ENCODE assay signal across 8 cellular contexts in the genomic region with DNA sequence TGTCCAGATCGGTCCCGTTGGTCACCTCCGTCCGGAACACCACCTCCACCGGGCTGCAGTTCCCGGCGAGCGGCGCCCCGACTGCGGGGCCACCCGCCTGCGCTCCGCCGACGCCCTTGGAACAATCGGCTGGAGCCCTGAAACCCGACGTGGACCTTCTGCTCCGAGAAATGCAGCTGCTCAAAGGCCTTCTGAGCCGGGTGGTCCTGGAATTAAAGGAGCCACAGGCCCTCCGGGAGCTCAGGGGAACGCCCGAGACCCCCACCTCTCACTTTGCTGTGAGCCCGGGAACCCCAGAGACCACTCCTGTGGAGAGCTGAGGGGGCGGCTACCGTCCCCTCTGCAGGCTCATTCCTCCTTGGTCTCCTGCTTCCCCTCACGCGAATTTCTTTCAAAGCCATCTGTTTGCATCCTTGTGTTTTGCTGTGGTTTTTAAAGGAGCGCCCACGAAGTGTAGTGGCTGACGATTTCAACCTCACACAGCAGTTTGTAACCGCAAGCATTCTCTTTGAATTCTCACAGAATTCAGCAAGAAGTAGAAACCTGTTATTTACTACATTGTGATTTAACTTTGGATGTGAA. TPM values are rescaled to one million over a fixed set of nuclear protein-coding genes. Genes with fewer than 3 reads are reported as not detected.
DNase-seq lines count a peak whose midpoint lies in the region; ATAC-seq and TF ChIP-seq lines count a peak whose summit lies in the region.

No MANE protein-coding gene starts in this region.

- peak overlapping the region; percentile 78 to 97 for H3K4me3 Mint-ChIP-seq in CD14-positive monocyte

- H4K20me1 ChIP-seq in Loucy (ENCODE audit: insufficient read depth, low read length, poor library complexity, severe bottlenecking), result no peaks in the 10 kb centered on the region

- H3K4me2 ChIP-seq in Loucy (ENCODE audit: low read depth, low read length, poor library complexity, severe bottlenecking), result peak overlapping the region; percentile 87

- peak overlapping the region; percentile 68 for H2AFZ ChIP-seq in Loucy (ENCODE audit: low read length)

- H3K27me3 ChIP-seq in Loucy (ENCODE audit: insufficient read depth, low read length, poor library complexity, severe bottlenecking), result no peaks in the 10 kb centered on the region
- peaks cover 3% of the 10 kb centered on the region for H3K27me3 ChIP-seq in rectal smooth muscle tissue (ENCODE audit: control insufficient read depth, insufficient read depth, low read length)

- no peaks in the 10 kb centered on the region for H3K79me2 ChIP-seq in Loucy (ENCODE audit: insufficient read depth, low read length)

- peaks cover 94 to 100% (median 95%) of the 10 kb centered on the region in 3 donors for H3K27me3 Mint-ChIP-seq in CD14-positive monocyte (ENCODE audit: low read depth in 3 of 3)

- H3K9me3 ChIP-seq in Loucy (ENCODE audit: insufficient read depth, low read depth, low read length), result no peaks in the 10 kb centered on the region

- H3F3A ChIP-seq in Loucy (ENCODE audit: low read depth), result 0 out of 2 replicates have a peak, but pooled peaks cover 4% of the 10 kb centered on the region

- H3K36me3 ChIP-seq in Loucy (ENCODE audit: insufficient read depth, low read length) (no peaks in the 10 kb centered on the region), rectal smooth muscle tissue (ENCODE audit: control insufficient read depth, insufficient read depth, low read length) (no peaks in the 10 kb centered on the region)

- TF ChIP-seq CTCF in CD14-positive monocyte (IDR thresholded peaks at IDR 0.05) (no peak), Loucy (conservative IDR thresholded peaks at IDR 0.05; ENCODE audit: low read length) (no peak)

- peak overlapping the region in 3 of 7 donors; percentile 14 to 50 (median 25) for H3K27ac Mint-ChIP-seq in CD14-positive monocyte

- H3K4me3 ChIP-seq in Loucy (ENCODE audit: low read length, poor library complexity, severe bottlenecking) (peak overlapping the region; percentile 83), rectal smooth muscle tissue (ENCODE audit: low read length) (peak overlapping the region; percentile 73)

- peaks cover 42% of the 10 kb centered on the region for H3K4me1 Mint-ChIP-seq in CD14-positive monocyte

- H3K9me2 ChIP-seq in Loucy (replicated peaks; ENCODE audit: low read depth, low read length), result no peaks in the 10 kb centered on the region

- peak; percentile 15 for ATAC-seq in GM21367 (IDR thresholded peaks at IDR 0.05; ENCODE audit: unreplicated experiment)

- H3K9ac ChIP-seq in Loucy (ENCODE audit: low read depth, low read length, poor library complexity, severe bottlenecking) (peak overlapping the region; percentile 93), rectal smooth muscle tissue (ENCODE audit: low read length) (peak overlapping the region; percentile 49)

- peaks cover 0 to 23% (median 14%) of the 10 kb centered on the region in 7 donors for H3K9me3 Mint-ChIP-seq in CD14-positive monocyte

- peak overlapping the region; percentile 62 for H3K27ac ChIP-seq in rectal smooth muscle tissue (ENCODE audit: low read depth, low read length)

- intact Hi-C loops in CD14-positive monocyte (cut with micrococcal nuclease), result no loop called here

- H3K4me1 ChIP-seq in Loucy (ENCODE audit: insufficient read depth, low read length, poor library complexity, severe bottlenecking), result peaks cover 13% of the 10 kb centered on the region
- no peaks in the 10 kb centered on the region for H3K4me1 ChIP-seq in rectal smooth muscle tissue (ENCODE audit: control insufficient read depth, insufficient read depth, low read length)

- H3K36me3 Mint-ChIP-seq in CD14-positive monocyte, result peaks cover 9 to 10% of the 10 kb centered on the region in 2 donors

- DNase-seq in CD14-positive monocyte (ENCODE audit: low spot score), result no peak
- peak; percentile 5 for DNase-seq in activated T-helper 1 cell treated with Interleukin-2 at 50 U/mL for 16 hours (ENCODE audit: low read depth)
- DNase-seq in foreskin melanocyte, result peak; percentile 58
- no peak for DNase-seq in COR-L47 (lab: John Stamatoyannopoulos, UW)
- no peak for DNase-seq in LoVo (ENCODE audit: low spot score)

RNA-seq across cellular contexts. Expression of gene FCRLB, which starts 6.1 kb away (rescaled TPM):
- under 1 TPM; 0.36 to 0.39 TPM for polyA plus RNA-seq in CD14-positive monocyte

RNA-seq across cellular contexts. Expression of gene FCRLA, which starts 20.4 kb away (rescaled TPM):
- polyA plus RNA-seq in CD14-positive monocyte, result under 1 TPM; 0.39 to 0.51 TPM

RNA-seq across cellular contexts. Expression of gene DUSP12, which starts 22.2 kb away (rescaled TPM):
- polyA plus RNA-seq in CD14-positive monocyte, result 10 to 100 TPM; 30.5 to 32.0 TPM

RNA-seq across cellular contexts. Expression of gene ATF6, which starts 38.7 kb away (rescaled TPM):
- polyA plus RNA-seq in CD14-positive monocyte, result 10 to 100 TPM; 22.2 to 25.6 TPM

Comparison
In these comparisons a context has a peak if more than half of its experiments do, and no peak if none do; other contexts are left out.
1. DNase-seq: peak in activated T-helper 1 cell treated with Interleukin-2 at 50 U/mL for 16 hours (single experiment) and foreskin melanocyte (single experiment); none in CD14-positive monocyte (single experiment), COR-L47 (single experiment) and LoVo (single experiment).